8 cellular contexts compared by ENCODE assay signal in the genomic region with DNA sequence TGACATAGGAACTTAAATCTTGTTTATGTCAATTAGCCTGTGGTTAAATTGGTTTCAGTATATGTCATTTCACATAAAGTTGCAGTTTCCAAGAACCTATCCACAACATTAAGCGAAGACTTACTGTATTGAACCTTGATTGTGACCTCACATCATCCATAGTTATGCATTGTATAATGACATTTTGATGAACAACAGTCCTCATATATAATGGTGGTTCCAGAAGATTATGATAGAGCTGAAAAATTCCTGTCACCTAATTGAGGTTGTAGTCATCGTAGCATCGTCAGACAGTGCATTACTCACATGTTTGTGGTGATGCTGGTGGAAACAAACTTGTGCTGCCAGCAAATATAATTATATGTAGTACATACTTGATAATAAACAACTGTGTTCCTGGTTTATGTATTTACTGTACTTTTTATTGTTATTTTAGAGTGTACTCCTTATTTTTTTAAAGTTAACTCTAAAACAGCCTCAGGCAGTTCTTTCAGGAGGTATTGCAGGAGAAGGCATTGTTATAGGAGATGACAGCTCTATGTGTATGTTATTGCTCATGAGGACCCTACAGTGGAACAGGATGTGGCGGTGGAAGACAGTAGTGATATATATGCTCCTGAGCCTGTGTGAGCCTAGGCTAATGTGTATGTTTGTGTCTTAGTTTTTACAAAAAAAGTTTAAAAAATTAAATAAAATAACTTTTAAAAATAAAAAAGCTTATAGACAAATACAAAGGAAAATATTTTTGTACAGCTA. TPM values are rescaled to one million over a fixed set of nuclear protein-coding genes. Genes with fewer than 3 reads are reported as not detected.
DNase-seq lines count a peak whose midpoint lies in the region; ATAC-seq and TF ChIP-seq lines count a peak whose summit lies in the region.

No MANE protein-coding gene starts in this region.

- peak; percentile 20 for DNase-seq in DND-41
- peak; percentile 58 for DNase-seq in HS-5 (ENCODE audit: low read depth)
- no peak for DNase-seq in NCI-H1436 treated with DMSO at 0.1 percent for 48 hours (lab: John Stamatoyannopoulos, UW)
- no peak for DNase-seq in GDM1 (lab: John Stamatoyannopoulos, UW)
- DNase-seq in mesenteric fat pad (ENCODE audit: low spot score): no peak
- DNase-seq in DMS 273 treated with DMSO at 0.1 percent for 48 hours (lab: John Stamatoyannopoulos, UW): no peak

- no peaks in the 10 kb centered on the region for H3K36me3 ChIP-seq in DND-41 (ENCODE audit: insufficient read depth, low read length)

- H3K9ac ChIP-seq in DND-41 (ENCODE audit: low read depth, low read length): no peak overlapping the region

- H4K20me1 ChIP-seq in DND-41 (ENCODE audit: insufficient read depth, low read length): no peaks in the 10 kb centered on the region; the same call in 1 of the 2 replicates

- peaks cover 3% of the 10 kb centered on the region for H3K9me3 ChIP-seq in DND-41 (ENCODE audit: insufficient read depth, low read length, severe bottlenecking)

- peak; percentile 90 for ATAC-seq in DND-41 (ENCODE audit: insufficient read depth, low read depth)
- peak; percentile 86 for ATAC-seq in GM21390 (IDR thresholded peaks at IDR 0.05; ENCODE audit: unreplicated experiment)
- ATAC-seq in esophagus mucosa: peak; percentile 55

- no peak overlapping the region for H3K4me3 ChIP-seq in DND-41 (ENCODE audit: low read depth in 1 of 2, low read length in 2 of 2)

- H3K27me3 ChIP-seq in DND-41 (ENCODE audit: insufficient read depth, low read length, poor library complexity): no peaks in the 10 kb centered on the region

- H2AFZ ChIP-seq in DND-41 (ENCODE audit: low read depth, low read length): no peak overlapping the region

- no peak for TF ChIP-seq CTCF in DND-41 (IDR thresholded peaks at IDR 0.05; ENCODE audit: borderline replicate concordance, extremely low read depth, low read length, poor library complexity, severe bottlenecking)

- H3K79me2 ChIP-seq in DND-41 (ENCODE audit: insufficient read depth, low read length): peaks cover 8% of the 10 kb centered on the region; the same call in 1 of the 2 replicates

- no peak overlapping the region for H3K4me2 ChIP-seq in DND-41 (ENCODE audit: insufficient read depth, low read length)

- H3K4me1 ChIP-seq in DND-41 (ENCODE audit: insufficient read depth, low read length): no peaks in the 10 kb centered on the region

- no peak overlapping the region for H3K27ac ChIP-seq in DND-41 (ENCODE audit: low read length)

RNA-seq across cellular contexts. Expression of gene UBE2E3, which starts 56.6 kb away (rescaled TPM):
- total RNA-seq in esophagus mucosa (52.8 TPM), mesenteric fat pad (60.4 TPM)

Comparison
In these comparisons a context has a peak if more than half of its experiments do, and no peak if none do; other contexts are left out.
1. DNase-seq: peak in DND-41 (single experiment) and HS-5 (single experiment); none in NCI-H1436 treated with DMSO at 0.1 percent for 48 hours (single experiment), GDM1 (single experiment), mesenteric fat pad (single experiment) and DMS 273 treated with DMSO at 0.1 percent for 48 hours (single experiment).
2. Peak in every context shown above with its lines, with median percentiles within 50 percentile points of each other: ATAC-seq.